ENCODE assay signal across 11 cellular contexts in the genomic region with DNA sequence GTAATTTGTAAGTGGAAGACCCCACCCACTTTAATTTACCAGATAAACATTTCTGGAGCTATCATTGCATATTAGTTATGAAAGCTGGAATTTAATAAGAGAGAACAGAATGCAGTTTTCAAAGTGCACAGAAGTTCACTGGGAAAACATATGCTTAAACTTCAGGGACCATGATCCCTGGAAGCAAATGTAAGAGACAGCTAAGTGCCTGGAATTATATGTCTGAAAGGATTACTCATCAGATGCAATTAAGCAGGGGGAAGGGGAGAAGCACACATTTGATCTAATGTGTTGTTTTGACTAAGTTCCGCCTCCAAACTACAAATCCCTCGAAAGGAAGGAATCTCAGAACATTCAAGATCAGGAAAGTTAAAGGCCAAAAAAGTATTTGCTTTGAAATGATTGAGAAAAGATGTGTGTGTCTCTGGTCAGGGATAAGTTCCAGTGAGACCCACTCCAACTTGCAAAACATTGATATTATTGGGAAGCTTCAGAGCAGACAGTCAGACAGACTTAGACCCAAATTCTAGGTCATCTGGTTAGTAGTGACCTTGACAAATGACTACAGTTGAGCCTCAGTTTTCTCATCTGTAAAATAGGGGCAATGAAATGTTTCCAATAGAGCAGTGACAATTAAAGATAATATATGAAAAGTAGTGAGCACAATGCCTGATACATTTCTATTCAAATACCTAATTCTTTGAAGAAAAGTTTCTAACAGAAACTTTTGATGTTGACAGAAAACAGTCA.
DNase-seq lines count a peak whose midpoint lies in the region; ATAC-seq and TF ChIP-seq lines count a peak whose summit lies in the region.
"Had no signal": no experiment of that assay in that cellular context is flagged by ENCODE, and none has a peak within 500 bp of the region (broad histone marks: within the 10 kb centered on the region; RNA-seq: fewer than 3 reads in every experiment).

No MANE protein-coding gene starts in this region.

- WGBS in gastroesophageal sphincter (ENCODE audit: low coverage in 1 of 2), 2 donors: 20 to 37% methylated on average over 1 to 2 of the region's 2 CpGs
- 2% methylated on average over 2 of the region's 2 CpGs for WGBS in smooth muscle cell (ENCODE audit: low lambda C conversion rate)

- H3K9me3 ChIP-seq in gastroesophageal sphincter (peaks cover 0 to 15% (median 0%) of the 10 kb centered on the region in 3 donors), smooth muscle cell (replicated peaks; ENCODE audit: low read depth) (no peaks in the 10 kb centered on the region)

- H3F3A ChIP-seq in smooth muscle cell (ENCODE audit: low read depth): peaks cover 26% of the 10 kb centered on the region

- H3K27me3 ChIP-seq in gastroesophageal sphincter (no peaks in the 10 kb centered on the region), smooth muscle cell (ENCODE audit: low read depth) (no peaks in the 10 kb centered on the region)
- H3K27me3 ChIP-seq: MG63 had no signal

- H2AFZ ChIP-seq in smooth muscle cell (ENCODE audit: low read depth): no peak overlapping the region

- peak; percentile 69 for DNase-seq in HT-29 (ENCODE audit: low spot score)
- peak; percentile 66 for DNase-seq in SW480 (ENCODE audit: low spot score)
- DNase-seq in smooth muscle cell (lab: John Stamatoyannopoulos, UW; ENCODE audit: unreplicated experiment): no peak
- no peak for DNase-seq in HEK293T (ENCODE audit: extremely low spot score)
- no peak for DNase-seq in activated CD8-positive, alpha-beta memory T cell treated with anti-CD3 and anti-CD28 coated beads for 24 hours
- no peak for DNase-seq in MV-4-11 (lab: John Stamatoyannopoulos, UW)
- DNase-seq: activated naive CD4-positive, alpha-beta T cell treated with anti-CD3 and anti-CD28 coated beads, Interleukin-2, amount 50 U/mL, for 16 hours had no signal

- H3K79me2 ChIP-seq in smooth muscle cell (ENCODE audit: low read depth): no peaks in the 10 kb centered on the region

- TF ChIP-seq EP300 in gastroesophageal sphincter (IDR thresholded peaks at IDR 0.05): no peak

- peak overlapping the region; percentile 78 for H3K4me2 ChIP-seq in smooth muscle cell

- no peak for ATAC-seq in gastroesophageal sphincter
- no peak for ATAC-seq in GM18907 (IDR thresholded peaks at IDR 0.05; ENCODE audit: unreplicated experiment)
- ATAC-seq: GM12878 had no signal

- H4K20me1 ChIP-seq in smooth muscle cell (ENCODE audit: low read depth): no peaks in the 10 kb centered on the region

- peak overlapping the region; percentile 88 for H3K9ac ChIP-seq in smooth muscle cell (ENCODE audit: low read depth)

- H3K4me3 ChIP-seq in gastroesophageal sphincter (no peak overlapping the region), smooth muscle cell (no peak overlapping the region)
- H3K4me3 ChIP-seq: GM12878, MG63 had no signal

- no peak for TF ChIP-seq POLR2A in gastroesophageal sphincter (IDR thresholded peaks at IDR 0.05)

- H3K36me3 ChIP-seq in gastroesophageal sphincter (no peaks in the 10 kb centered on the region), smooth muscle cell (ENCODE audit: low read depth) (no peaks in the 10 kb centered on the region)
- H3K36me3 ChIP-seq: MG63 had no signal

- POLR2A ChIA-PET in HEK293T (lab: Yijun Ruan, JAX): interaction anchor here (0.9 to 1.3 kb wide), 3 partner anchors 34 to 265 kb away, joined by 3 to 5 read pairs (median 3); no protein-coding TSS in a partner anchor

- H3K4me1 ChIP-seq in gastroesophageal sphincter (peaks cover 13 to 35% (median 14%) of the 10 kb centered on the region in 3 donors), smooth muscle cell (ENCODE audit: low read depth) (peaks cover 2% of the 10 kb centered on the region)

- H3K27ac ChIP-seq in gastroesophageal sphincter (peak overlapping the region; percentile 55 to 72 (median 70)), smooth muscle cell (ENCODE audit: low read depth) (peak overlapping the region; percentile 99)

- CTCF ChIA-PET in HEK293T (lab: Yijun Ruan, JAX): interaction anchor here (0.7 to 1.3 kb wide), 2 partner anchors 83 to 164 kb away, joined by 3 to 4 read pairs; no protein-coding TSS in a partner anchor

- no peak for TF ChIP-seq CTCF in gastroesophageal sphincter (IDR thresholded peaks at IDR 0.05)
- no peak for TF ChIP-seq CTCF in smooth muscle cell (IDR thresholded peaks at IDR 0.05; ENCODE audit: borderline replicate concordance, insufficient read depth, poor library complexity, severe bottlenecking)

TF ChIP-seq in HEK293T, 16 proteins besides CTCF, POLR2A, EP300 and RAD21:
- no peak for TF ChIP-seq ZNF384 (IDR thresholded peaks at IDR 0.05)
- no peak for TF ChIP-seq LEF1 (IDR thresholded peaks at IDR 0.05; ENCODE audit: borderline replicate concordance)
- TF ChIP-seq CTBP1 (IDR thresholded peaks at IDR 0.05; ENCODE audit: borderline replicate concordance): no peak
- TF ChIP-seq SP1 (IDR thresholded peaks at IDR 0.05): no peak
- TF ChIP-seq, protein P1, sequence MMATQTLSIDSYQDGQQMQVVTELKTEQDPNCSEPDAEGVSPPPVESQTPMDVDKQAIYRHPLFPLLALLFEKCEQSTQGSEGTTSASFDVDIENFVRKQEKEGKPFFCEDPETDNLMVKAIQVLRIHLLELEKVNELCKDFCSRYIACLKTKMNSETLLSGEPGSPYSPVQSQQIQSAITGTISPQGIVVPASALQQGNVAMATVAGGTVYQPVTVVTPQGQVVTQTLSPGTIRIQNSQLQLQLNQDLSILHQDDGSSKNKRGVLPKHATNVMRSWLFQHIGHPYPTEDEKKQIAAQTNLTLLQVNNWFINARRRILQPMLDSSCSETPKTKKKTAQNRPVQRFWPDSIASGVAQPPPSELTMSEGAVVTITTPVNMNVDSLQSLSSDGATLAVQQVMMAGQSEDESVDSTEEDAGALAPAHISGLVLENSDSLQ (IDR thresholded peaks at IDR 0.05): no peak
- TF ChIP-seq L3MBTL2 (conservative IDR thresholded peaks at IDR 0.05): no peak
- no peak for TF ChIP-seq ELF4 (IDR thresholded peaks at IDR 0.05)
- TF ChIP-seq BHLHE40 (IDR thresholded peaks at IDR 0.05; ENCODE audit: borderline replicate concordance): no peak
- TF ChIP-seq NFRKB (IDR thresholded peaks at IDR 0.05): no peak
- no peak for TF ChIP-seq FOXM1 (IDR thresholded peaks at IDR 0.05; ENCODE audit: borderline replicate concordance)
- TF ChIP-seq FOXA1 (IDR thresholded peaks at IDR 0.05): no peak
- no peak for TF ChIP-seq ARNT (IDR thresholded peaks at IDR 0.05)
- no peak for TF ChIP-seq FOXK2 (IDR thresholded peaks at IDR 0.05)
- TF ChIP-seq HDGF (IDR thresholded peaks at IDR 0.05; ENCODE audit: borderline replicate concordance): no peak
- no peak for TF ChIP-seq TARDBP (IDR thresholded peaks at IDR 0.05)

Comparison
In these comparisons a context has a peak if more than half of its experiments do, and no peak if none do; other contexts are left out.
1. DNase-seq: peak in HT-29 (single experiment) and SW480 (single experiment); none in smooth muscle cell (single experiment), HEK293T (single experiment), activated CD8-positive, alpha-beta memory T cell treated with anti-CD3 and anti-CD28 coated beads for 24 hours (single experiment) and MV-4-11 (single experiment).